ENCODE assay signal across 9 cellular contexts in the genomic region with DNA sequence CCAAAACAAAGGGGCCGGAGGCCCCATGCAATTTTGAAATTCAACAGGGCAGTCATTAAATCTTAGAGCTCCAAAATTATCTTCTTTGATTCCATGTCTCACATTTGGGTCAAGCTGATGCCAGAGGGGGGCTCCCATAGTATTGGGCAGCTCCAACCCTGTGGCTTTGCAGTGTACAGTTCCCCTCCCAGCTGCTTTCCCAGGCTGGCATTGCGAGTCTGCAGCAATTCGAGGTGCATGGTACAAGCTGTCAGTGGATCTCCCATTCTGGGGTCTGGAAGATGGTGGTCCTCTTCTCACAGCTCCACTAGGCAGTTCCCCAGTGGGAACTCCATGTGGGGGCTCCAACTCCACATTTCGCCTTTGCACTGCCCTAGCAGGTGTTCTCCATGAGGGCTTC.
"Had no signal": no experiment of that assay in that cellular context is flagged by ENCODE, and none has a peak within 500 bp of the region (broad histone marks: within the 10 kb centered on the region; RNA-seq: fewer than 3 reads in every experiment).

No MANE protein-coding gene starts in this region.

- H3K4me1 ChIP-seq: HAP-1 had no signal

- H3K4me3 ChIP-seq: GM23248, HAP-1, K562 had no signal

- H3K27ac ChIP-seq: GM23248, HL-60 had no signal

- H2AFZ ChIP-seq: GM23248 had no signal

- H3K9ac ChIP-seq: GM23248 had no signal

- ATAC-seq: HCT116, K562 had no signal

- FAIRE-seq: K562 had no signal

- H3K36me3 ChIP-seq: HAP-1 had no signal

- DNase-seq: GM23248, GOT3, H7, IMR-90, KG1 had no signal

- H3K9me3 ChIP-seq: HAP-1 had no signal
